In genomic region chr1:76198452-76198851, GRCh38 we compare ENCODE assay signal across 2 cellular contexts.
TF ChIP-seq lines count a peak whose summit lies in the region.

No MANE protein-coding gene starts in this region.

TF ChIP-seq in HCT116, 20 proteins besides CTCF, POLR2A, EP300 and RAD21 (continued from another document):
- peak; percentile 34 for TF ChIP-seq REST (IDR thresholded peaks at IDR 0.05; ENCODE audit: low read depth)

TF ChIP-seq in WTC11, 78 proteins besides CTCF, POLR2A, EP300 and RAD21 (continued from another document):
- TF ChIP-seq, protein P1, sequence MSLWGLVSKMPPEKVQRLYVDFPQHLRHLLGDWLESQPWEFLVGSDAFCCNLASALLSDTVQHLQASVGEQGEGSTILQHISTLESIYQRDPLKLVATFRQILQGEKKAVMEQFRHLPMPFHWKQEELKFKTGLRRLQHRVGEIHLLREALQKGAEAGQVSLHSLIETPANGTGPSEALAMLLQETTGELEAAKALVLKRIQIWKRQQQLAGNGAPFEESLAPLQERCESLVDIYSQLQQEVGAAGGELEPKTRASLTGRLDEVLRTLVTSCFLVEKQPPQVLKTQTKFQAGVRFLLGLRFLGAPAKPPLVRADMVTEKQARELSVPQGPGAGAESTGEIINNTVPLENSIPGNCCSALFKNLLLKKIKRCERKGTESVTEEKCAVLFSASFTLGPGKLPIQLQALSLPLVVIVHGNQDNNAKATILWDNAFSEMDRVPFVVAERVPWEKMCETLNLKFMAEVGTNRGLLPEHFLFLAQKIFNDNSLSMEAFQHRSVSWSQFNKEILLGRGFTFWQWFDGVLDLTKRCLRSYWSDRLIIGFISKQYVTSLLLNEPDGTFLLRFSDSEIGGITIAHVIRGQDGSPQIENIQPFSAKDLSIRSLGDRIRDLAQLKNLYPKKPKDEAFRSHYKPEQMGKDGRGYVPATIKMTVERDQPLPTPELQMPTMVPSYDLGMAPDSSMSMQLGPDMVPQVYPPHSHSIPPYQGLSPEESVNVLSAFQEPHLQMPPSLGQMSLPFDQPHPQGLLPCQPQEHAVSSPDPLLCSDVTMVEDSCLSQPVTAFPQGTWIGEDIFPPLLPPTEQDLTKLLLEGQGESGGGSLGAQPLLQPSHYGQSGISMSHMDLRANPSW (CRISPR knock-in tag; conservative IDR thresholded peaks at IDR 0.05; ENCODE audit: low read depth) = no peak
- TF ChIP-seq, protein P2, sequence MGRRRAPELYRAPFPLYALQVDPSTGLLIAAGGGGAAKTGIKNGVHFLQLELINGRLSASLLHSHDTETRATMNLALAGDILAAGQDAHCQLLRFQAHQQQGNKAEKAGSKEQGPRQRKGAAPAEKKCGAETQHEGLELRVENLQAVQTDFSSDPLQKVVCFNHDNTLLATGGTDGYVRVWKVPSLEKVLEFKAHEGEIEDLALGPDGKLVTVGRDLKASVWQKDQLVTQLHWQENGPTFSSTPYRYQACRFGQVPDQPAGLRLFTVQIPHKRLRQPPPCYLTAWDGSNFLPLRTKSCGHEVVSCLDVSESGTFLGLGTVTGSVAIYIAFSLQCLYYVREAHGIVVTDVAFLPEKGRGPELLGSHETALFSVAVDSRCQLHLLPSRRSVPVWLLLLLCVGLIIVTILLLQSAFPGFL (CRISPR knock-in tag; IDR thresholded peaks at IDR 0.05; ENCODE audit: borderline replicate concordance) = no peak
- no peak for TF ChIP-seq SP1 (CRISPR knock-in tag; conservative IDR thresholded peaks at IDR 0.05)
- TF ChIP-seq NFE2L1 (CRISPR knock-in tag; IDR thresholded peaks at IDR 0.05) = no peak
- TF ChIP-seq, protein P3, sequence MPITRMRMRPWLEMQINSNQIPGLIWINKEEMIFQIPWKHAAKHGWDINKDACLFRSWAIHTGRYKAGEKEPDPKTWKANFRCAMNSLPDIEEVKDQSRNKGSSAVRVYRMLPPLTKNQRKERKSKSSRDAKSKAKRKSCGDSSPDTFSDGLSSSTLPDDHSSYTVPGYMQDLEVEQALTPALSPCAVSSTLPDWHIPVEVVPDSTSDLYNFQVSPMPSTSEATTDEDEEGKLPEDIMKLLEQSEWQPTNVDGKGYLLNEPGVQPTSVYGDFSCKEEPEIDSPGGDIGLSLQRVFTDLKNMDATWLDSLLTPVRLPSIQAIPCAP (CRISPR knock-in tag; IDR thresholded peaks at IDR 0.05) = no peak
- no peak for TF ChIP-seq MYBL2 (CRISPR knock-in tag; IDR thresholded peaks at IDR 0.05)
- TF ChIP-seq USF2 (CRISPR knock-in tag; IDR thresholded peaks at IDR 0.05) = no peak
- TF ChIP-seq JAZF1 (CRISPR knock-in tag; IDR thresholded peaks at IDR 0.05) = no peak
- no peak for TF ChIP-seq USF1 (CRISPR knock-in tag; IDR thresholded peaks at IDR 0.05)
- no peak for TF ChIP-seq E2F5 (CRISPR knock-in tag; IDR thresholded peaks at IDR 0.05)
- TF ChIP-seq, protein P4, sequence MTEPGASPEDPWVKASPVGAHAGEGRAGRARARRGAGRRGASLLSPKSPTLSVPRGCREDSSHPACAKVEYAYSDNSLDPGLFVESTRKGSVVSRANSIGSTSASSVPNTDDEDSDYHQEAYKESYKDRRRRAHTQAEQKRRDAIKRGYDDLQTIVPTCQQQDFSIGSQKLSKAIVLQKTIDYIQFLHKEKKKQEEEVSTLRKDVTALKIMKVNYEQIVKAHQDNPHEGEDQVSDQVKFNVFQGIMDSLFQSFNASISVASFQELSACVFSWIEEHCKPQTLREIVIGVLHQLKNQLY (CRISPR knock-in tag; IDR thresholded peaks at IDR 0.05) = no peak
- TF ChIP-seq ATF1 (CRISPR knock-in tag; IDR thresholded peaks at IDR 0.05) = no peak
- TF ChIP-seq ERG (CRISPR knock-in tag; IDR thresholded peaks at IDR 0.05) = no peak
- no peak for TF ChIP-seq OVOL2 (CRISPR knock-in tag; IDR thresholded peaks at IDR 0.05; ENCODE audit: borderline replicate concordance)
- no peak for TF ChIP-seq HMGA2 (CRISPR knock-in tag; IDR thresholded peaks at IDR 0.05)
- TF ChIP-seq RELA (CRISPR knock-in tag; IDR thresholded peaks at IDR 0.05; ENCODE audit: borderline replicate concordance) = no peak
- TF ChIP-seq TCF7 (CRISPR knock-in tag; IDR thresholded peaks at IDR 0.05; ENCODE audit: low read depth) = no peak
- no peak for TF ChIP-seq ZNF423 (CRISPR knock-in tag; IDR thresholded peaks at IDR 0.05)
